Comparison of ENCODE assay signal across 11 cellular contexts in genomic region chr22:40040927-40041326, GRCh38. TPM values are rescaled to one million over a fixed set of nuclear protein-coding genes. Genes with fewer than 3 reads are reported as not detected.
A peak's percentile ranks its signal among the peaks of the same experiment; 100 is the strongest.
DNase-seq lines count a peak whose midpoint lies in the region; ATAC-seq and TF ChIP-seq lines count a peak whose summit lies in the region.
"Had no signal": no experiment of that assay in that cellular context is flagged by ENCODE, and none has a peak within 500 bp of the region (broad histone marks: within the 10 kb centered on the region; RNA-seq: fewer than 3 reads in every experiment).

No MANE protein-coding gene starts in this region.

- no peak for TF ChIP-seq POLR2A in gastroesophageal sphincter (IDR thresholded peaks at IDR 0.05)

- DNase-seq in DMS 273 (lab: John Stamatoyannopoulos, UW; ENCODE audit: unreplicated experiment): peak; percentile 48
- DNase-seq in DMS 273 treated with DMSO at 0.1 percent for 48 hours (lab: John Stamatoyannopoulos, UW): no peak
- DNase-seq in RWPE2 (ENCODE audit: low spot score): no peak
- DNase-seq in superior temporal gyrus (ENCODE audit: extremely low spot score): peak; percentile 73
- no peak for DNase-seq in AG08395 (ENCODE audit: low spot score)
- no peak for DNase-seq in activated naive CD4-positive, alpha-beta T cell (lab: John Stamatoyannopoulos, UW)
- DNase-seq: stimulated activated CD4-positive, alpha-beta T cell treated with anti-CD3 and anti-CD28 coated beads, Interleukin-1b, Interleukin-23, amount 100 ng/mL, for 48 hours had no signal

- H3K27ac ChIP-seq in RWPE2 (ENCODE audit: poor library complexity, severe bottlenecking): peak overlapping the region; percentile 49
- H3K27ac ChIP-seq in gastroesophageal sphincter: peak overlapping the region in 3 of 4 donors; percentile 69 to 98 (median 96)
- H3K27ac ChIP-seq: foreskin keratinocyte, KMS-11 had no signal

- TF ChIP-seq EP300 in gastroesophageal sphincter (IDR thresholded peaks at IDR 0.05): no peak

- WGBS in gastroesophageal sphincter (ENCODE audit: low coverage in 1 of 2), 2 donors: 17 to 27% methylated on average over 3 of the region's 4 CpGs

- H3K4me3 ChIP-seq in RWPE2 (ENCODE audit: severe bottlenecking) (no peak overlapping the region), gastroesophageal sphincter (no peak overlapping the region)

- H3K36me3 ChIP-seq in RWPE2 (ENCODE audit: low read depth) (no peaks in the 10 kb centered on the region), gastroesophageal sphincter (no peaks in the 10 kb centered on the region)

- TF ChIP-seq CTCF in RWPE2 (IDR thresholded peaks at IDR 0.05; ENCODE audit: poor library complexity, severe bottlenecking): no peak
- no peak for TF ChIP-seq CTCF in gastroesophageal sphincter (IDR thresholded peaks at IDR 0.05)

- ATAC-seq in RWPE2 (ENCODE audit: low read depth) (peak; percentile 7; the same call in 1 of the 3 replicates), gastroesophageal sphincter (no peak), HG03457 (IDR thresholded peaks at IDR 0.05; ENCODE audit: unreplicated experiment) (no peak)
- ATAC-seq: foreskin keratinocyte had no signal

- H3K27me3 ChIP-seq in RWPE2 (ENCODE audit: insufficient read depth, poor library complexity, severe bottlenecking) (no peaks in the 10 kb centered on the region), gastroesophageal sphincter (peaks cover 28% of the 10 kb centered on the region)

- H3K4me1 ChIP-seq in RWPE2 (ENCODE audit: insufficient read depth, poor library complexity, severe bottlenecking) (peaks cover 19% of the 10 kb centered on the region), gastroesophageal sphincter (peaks cover 4 to 52% (median 21%) of the 10 kb centered on the region in 3 donors)

- H3K9me3 ChIP-seq in RWPE2 (ENCODE audit: severe bottlenecking) (no peaks in the 10 kb centered on the region), gastroesophageal sphincter (no peaks in the 10 kb centered on the region)

RNA-seq across cellular contexts. Expression of gene FAM83F, which starts 46.2 kb away (rescaled TPM):
- total RNA-seq in gastroesophageal sphincter: 1 to 10 TPM in 2 of 4 donors, under 1 TPM in 2; 0.46 to 4.2 (median 0.81) TPM

Comparison
In these comparisons a context has a peak if more than half of its experiments do, and no peak if none do; other contexts are left out.
1. DNase-seq: peak in DMS 273 (single experiment) and superior temporal gyrus (single experiment); none in DMS 273 treated with DMSO at 0.1 percent for 48 hours (single experiment), RWPE2 (single experiment), AG08395 (single experiment) and activated naive CD4-positive, alpha-beta T cell (0 of 4).